1 cellular context compared by ENCODE assay signal in genomic region chr19:38606131-38606530, GRCh38.
TF ChIP-seq lines count a peak whose summit lies in the region.

No MANE protein-coding gene starts in this region.

TF ChIP-seq in A549, 52 proteins besides CTCF, POLR2A, EP300 and RAD21 (continued from another document):
- TF ChIP-seq E2F6 (IDR thresholded peaks at IDR 0.05; ENCODE audit: borderline replicate concordance, low read depth), result no peak
- no peak for TF ChIP-seq ZC3H11A (IDR thresholded peaks at IDR 0.05)
- no peak for TF ChIP-seq BHLHE40 (IDR thresholded peaks at IDR 0.05; ENCODE audit: low read depth, low read length)
